19 cellular contexts compared by ENCODE assay signal in the genomic region with DNA sequence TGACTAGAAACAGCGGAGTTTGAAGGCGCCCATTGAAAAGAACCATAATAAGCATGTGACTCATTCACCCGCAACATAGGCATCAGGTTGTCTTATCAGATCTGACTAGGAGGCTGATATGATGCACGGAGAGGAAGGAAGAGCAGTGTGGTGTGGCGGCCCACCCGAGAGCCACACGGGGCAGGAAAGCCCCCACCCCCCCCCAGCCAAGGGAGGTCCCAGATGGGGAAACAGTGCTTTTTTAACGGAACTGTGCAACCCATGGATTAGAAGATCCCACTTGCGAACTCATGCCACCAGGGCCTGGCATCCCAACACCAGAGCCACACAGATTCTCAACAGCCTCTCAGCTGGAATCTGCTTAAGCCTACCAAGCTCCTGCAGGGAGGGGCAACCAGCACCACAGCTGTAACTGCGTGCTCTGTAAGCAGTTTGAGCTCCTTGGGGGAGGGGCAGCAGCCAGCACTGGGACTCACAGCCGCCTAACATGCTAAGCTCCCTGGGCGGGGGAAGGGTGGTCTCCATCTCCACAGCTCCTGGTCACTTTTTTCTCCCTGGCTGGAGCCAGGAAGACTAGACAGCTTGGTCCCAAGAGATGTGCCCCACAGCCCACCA.
DNase-seq lines count a peak whose midpoint lies in the region; ATAC-seq and TF ChIP-seq lines count a peak whose summit lies in the region.
"Had no signal": no experiment of that assay in that cellular context is flagged by ENCODE, and none has a peak within 500 bp of the region (broad histone marks: within the 10 kb centered on the region; RNA-seq: fewer than 3 reads in every experiment).

No MANE protein-coding gene starts in this region.

- H3K4me1 ChIP-seq in GM23338 (ENCODE audit: insufficient read depth), result peaks cover 10% of the 10 kb centered on the region; the same call in 1 of the 2 replicates
- no peaks in the 10 kb centered on the region for H3K4me1 ChIP-seq in naive thymus-derived CD4-positive, alpha-beta T cell (ENCODE audit: control insufficient read depth in 2 of 2, insufficient read depth in 2 of 2, low read length in 2 of 2)
- H3K4me1 ChIP-seq: body of pancreas had no signal

- no peak overlapping the region for H3K27ac Mint-ChIP-seq in GM23338
- H3K27ac Mint-ChIP-seq in naive thymus-derived CD4-positive, alpha-beta T cell, result no peak overlapping the region
- H3K27ac Mint-ChIP-seq: activated naive CD4-positive, alpha-beta T cell treated with anti-CD3 and anti-CD28 coated beads, Interleukin-2, amount 50 U/mL, for 24 hours; IgD-negative memory B cell; T-helper 2 cell treated with Interferon-gamma antibody and Interleukin-4, amounts not matched to agents 5 μg/mL and 100 μg/mL, for 36 hours had no signal

- H3K4me1 Mint-ChIP-seq in GM23338, result peaks cover 11% of the 10 kb centered on the region; the same call in 2 of the 3 replicates
- H3K4me1 Mint-ChIP-seq in naive thymus-derived CD4-positive, alpha-beta T cell, result no peaks in the 10 kb centered on the region
- H3K4me1 Mint-ChIP-seq: activated naive CD4-positive, alpha-beta T cell treated with anti-CD3 and anti-CD28 coated beads, Interleukin-2, amount 50 U/mL, for 24 hours; IgD-negative memory B cell had no signal

- no peak overlapping the region for H3K27ac ChIP-seq in GM23338 (ENCODE audit: low read depth)
- H3K27ac ChIP-seq in naive thymus-derived CD4-positive, alpha-beta T cell (ENCODE audit: low read depth, low read length), result no peak overlapping the region
- H3K27ac ChIP-seq: body of pancreas, skin epidermis had no signal

- CTCF ChIA-PET in naive thymus-derived CD4-positive, alpha-beta T cell (lab: Charles Lee), result no interaction called here

- H3F3A ChIP-seq in GM23338 (replicated peaks; ENCODE audit: low read depth), result no peaks in the 10 kb centered on the region

- no peaks in the 10 kb centered on the region; the same call in 1 of the 2 replicates for H3K9me2 ChIP-seq in GM23338 (ENCODE audit: insufficient read depth)

- no peaks in the 10 kb centered on the region for H3K36me3 Mint-ChIP-seq in GM23338 (ENCODE audit: low read depth)
- no peaks in the 10 kb centered on the region for H3K36me3 Mint-ChIP-seq in naive thymus-derived CD4-positive, alpha-beta T cell
- H3K36me3 Mint-ChIP-seq: activated naive CD4-positive, alpha-beta T cell treated with anti-CD3 and anti-CD28 coated beads, Interleukin-2, amount 50 U/mL, for 24 hours; IgD-negative memory B cell had no signal

- POLR2A ChIA-PET in naive thymus-derived CD4-positive, alpha-beta T cell (lab: Charles Lee), result no interaction called here

- H3K9me3 Mint-ChIP-seq in GM23338, result no peaks in the 10 kb centered on the region
- H3K9me3 Mint-ChIP-seq in naive thymus-derived CD4-positive, alpha-beta T cell, result peaks cover 0 to 40% (median 7%) of the 10 kb centered on the region in 11 donors

- no peak overlapping the region for H3K4me3 Mint-ChIP-seq in GM23338
- H3K4me3 Mint-ChIP-seq in naive thymus-derived CD4-positive, alpha-beta T cell, result no peak overlapping the region
- H3K4me3 Mint-ChIP-seq: activated naive CD4-positive, alpha-beta T cell treated with anti-CD3 and anti-CD28 coated beads, Interleukin-2, amount 50 U/mL, for 24 hours; T-helper 2 cell treated with Interferon-gamma antibody and Interleukin-4, amounts not matched to agents 5 μg/mL and 100 μg/mL, for 36 hours had no signal

- no peak overlapping the region for H3K4me2 ChIP-seq in GM23338

- no peak overlapping the region for H3K4me3 ChIP-seq in GM23338
- H3K4me3 ChIP-seq in naive thymus-derived CD4-positive, alpha-beta T cell (ENCODE audit: low read length), result no peak overlapping the region
- H3K4me3 ChIP-seq: body of pancreas, skin epidermis had no signal

- ATAC-seq in GM23338 (peak; percentile 93), HG02840 (IDR thresholded peaks at IDR 0.05; ENCODE audit: low FRiP score, unreplicated experiment) (no peak)
- peak; percentile 81 for ATAC-seq in naive thymus-derived CD4-positive, alpha-beta T cell
- ATAC-seq: body of pancreas, left ventricle myocardium superior had no signal

- DNase-seq in GM23338 (ENCODE audit: low spot score) (peak; percentile 59), NCI-H82 (lab: John Stamatoyannopoulos, UW) (peak; percentile 95), ecto neural progenitor cell (ENCODE audit: low spot score) (peak; percentile 58), NCI-H2081 treated with DMSO at 0.1 percent for 48 hours (lab: John Stamatoyannopoulos, UW) (no peak), activated gamma-delta T cell (lab: John Stamatoyannopoulos, UW) (no peak), NK-92 (lab: John Stamatoyannopoulos, UW; ENCODE audit: unreplicated experiment) (no peak)
- DNase-seq in naive thymus-derived CD4-positive, alpha-beta T cell, result no peak
- DNase-seq: activated CD4-positive, alpha-beta T cell treated with anti-CD3 and anti-CD28 coated beads for 1 hour; AML-193; body of pancreas; hypothalamus; left ventricle myocardium superior; NCI-H1417 treated with DMSO at 0.1 percent for 48 hours; SHP77 had no signal

- no peak for TF ChIP-seq CTCF in GM23338 (conservative IDR thresholded peaks at IDR 0.05; ENCODE audit: low read depth in 2 of 2)

- no peaks in the 10 kb centered on the region for H3K36me3 ChIP-seq in GM23338 (ENCODE audit: insufficient read depth)
- H3K36me3 ChIP-seq in naive thymus-derived CD4-positive, alpha-beta T cell (ENCODE audit: control insufficient read depth in 2 of 3, insufficient read depth in 3 of 3, low read length in 3 of 3), result no peaks in the 10 kb centered on the region

- intact Hi-C loops in naive thymus-derived CD4-positive, alpha-beta T cell (cut with micrococcal nuclease), result no loop called here

- H4K20me1 ChIP-seq in GM23338 (replicated peaks; ENCODE audit: insufficient read depth), result no peaks in the 10 kb centered on the region

- H3K9me3 ChIP-seq in naive thymus-derived CD4-positive, alpha-beta T cell (ENCODE audit: control insufficient read depth in 2 of 3, low read length in 3 of 3), result no peaks in the 10 kb centered on the region
- H3K9me3 ChIP-seq: body of pancreas had no signal

- H3K27me3 ChIP-seq in GM23338 (ENCODE audit: insufficient read depth), result no peaks in the 10 kb centered on the region
- H3K27me3 ChIP-seq in naive thymus-derived CD4-positive, alpha-beta T cell (ENCODE audit: control insufficient read depth in 2 of 2, insufficient read depth in 2 of 2, low read length in 2 of 2), result no peaks in the 10 kb centered on the region
- H3K27me3 ChIP-seq: body of pancreas had no signal

- H3K27me3 Mint-ChIP-seq in GM23338 (ENCODE audit: insufficient read depth, low read depth, poor library complexity), result peaks cover 2% of the 10 kb centered on the region
- H3K27me3 Mint-ChIP-seq in naive thymus-derived CD4-positive, alpha-beta T cell, result no peaks in the 10 kb centered on the region
- H3K27me3 Mint-ChIP-seq: activated naive CD4-positive, alpha-beta T cell treated with anti-CD3 and anti-CD28 coated beads, Interleukin-2, amount 50 U/mL, for 24 hours; IgD-negative memory B cell had no signal

- peak overlapping the region; percentile 83 for H2AFZ ChIP-seq in GM23338

- H3K79me2 ChIP-seq in GM23338 (replicated peaks; ENCODE audit: insufficient read depth), result no peaks in the 10 kb centered on the region

TF ChIP-seq in GM23338, 12 proteins besides CTCF, POLR2A, EP300 and RAD21 (continues in another document):
- no peak for TF ChIP-seq ETS1 (IDR thresholded peaks at IDR 0.05)

Comparison
In these comparisons a context has a peak if more than half of its experiments do, and no peak if none do; other contexts are left out.
1. DNase-seq: peak in GM23338 (single experiment), NCI-H82 (single experiment) and ecto neural progenitor cell (single experiment); none in naive thymus-derived CD4-positive, alpha-beta T cell (0 of 9), NCI-H2081 treated with DMSO at 0.1 percent for 48 hours (single experiment), activated gamma-delta T cell (single experiment) and NK-92 (single experiment).